In the genomic region with DNA sequence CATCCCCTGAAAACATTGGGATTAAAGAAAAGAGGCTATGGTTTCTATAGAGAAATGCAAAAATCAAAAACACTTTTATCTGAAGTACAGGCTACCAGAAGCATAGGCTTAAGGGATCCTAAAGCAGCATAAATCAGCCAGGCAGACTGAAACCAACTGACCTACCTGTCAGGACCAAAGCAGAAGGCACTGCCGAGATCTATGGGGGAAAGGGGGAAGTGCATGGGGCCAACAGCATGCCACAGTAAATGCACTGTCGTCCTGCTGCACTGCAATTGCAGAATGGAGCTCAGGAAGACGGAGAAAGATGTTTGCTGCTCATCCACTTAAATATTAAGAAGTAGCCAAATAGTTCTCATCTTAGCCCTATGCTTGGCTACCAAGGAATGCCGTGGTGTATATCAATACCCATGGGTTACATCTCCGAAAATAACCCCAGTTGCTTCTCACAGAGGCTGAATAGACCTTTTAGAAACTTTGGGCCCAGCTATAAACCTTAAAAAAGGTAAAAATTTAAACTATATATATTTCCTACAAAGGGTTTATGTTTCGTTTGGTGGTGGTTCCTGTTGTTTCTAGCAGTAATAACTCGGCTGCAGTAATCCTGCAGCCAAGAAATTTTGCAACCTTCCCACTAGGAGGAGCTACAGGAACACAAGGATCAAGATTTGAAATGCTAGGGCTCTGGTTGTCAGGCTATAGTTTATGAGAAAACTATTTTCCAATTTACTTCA, we compare ENCODE assay signal across 1 cellular context.
TF ChIP-seq lines count a peak whose summit lies in the region.

No MANE protein-coding gene starts in this region.

TF ChIP-seq in H1, 55 proteins besides CTCF, POLR2A, EP300 and RAD21 (continued from another document):
- TF ChIP-seq EGR1 (IDR thresholded peaks at IDR 0.05; ENCODE audit: borderline replicate concordance, low read depth, low read length) (no peak), TAF1 (IDR thresholded peaks at IDR 0.05; ENCODE audit: low read depth, low read length) (no peak), KDM1A (IDR thresholded peaks at IDR 0.05; ENCODE audit: borderline replicate concordance, low read length) (no peak), CHD7 (IDR thresholded peaks at IDR 0.05; ENCODE audit: insufficient replicate concordance, low read length) (no peak), ATF2 (IDR thresholded peaks at IDR 0.05; ENCODE audit: low read length) (no peak), HDAC2 (IDR thresholded peaks at IDR 0.05; ENCODE audit: borderline replicate concordance in 1 of 2, low read depth in 2 of 2, low read length in 2 of 2) (no peak), NANOG (IDR thresholded peaks at IDR 0.05; ENCODE audit: insufficient read depth, low read depth, low read length, poor library complexity, severe bottlenecking) (no peak)
